In genomic region chr5:14313986-14314690, GRCh38 we compare ENCODE assay signal across 1 cellular context.
TF ChIP-seq lines count a peak whose summit lies in the region.

No MANE protein-coding gene starts in this region.

TF ChIP-seq in GM23338, 12 proteins besides CTCF, POLR2A, EP300 and RAD21 (continued from another document):
- TF ChIP-seq ZNF331 (CRISPR knock-in tag; IDR thresholded peaks at IDR 0.05; ENCODE audit: low read depth) (no peak), ZNF462 (CRISPR knock-in tag; IDR thresholded peaks at IDR 0.05) (no peak), ZNF114 (CRISPR knock-in tag; IDR thresholded peaks at IDR 0.05) (no peak), CREB1 (CRISPR knock-in tag; IDR thresholded peaks at IDR 0.05; ENCODE audit: low read depth) (no peak)
